In the genomic region with DNA sequence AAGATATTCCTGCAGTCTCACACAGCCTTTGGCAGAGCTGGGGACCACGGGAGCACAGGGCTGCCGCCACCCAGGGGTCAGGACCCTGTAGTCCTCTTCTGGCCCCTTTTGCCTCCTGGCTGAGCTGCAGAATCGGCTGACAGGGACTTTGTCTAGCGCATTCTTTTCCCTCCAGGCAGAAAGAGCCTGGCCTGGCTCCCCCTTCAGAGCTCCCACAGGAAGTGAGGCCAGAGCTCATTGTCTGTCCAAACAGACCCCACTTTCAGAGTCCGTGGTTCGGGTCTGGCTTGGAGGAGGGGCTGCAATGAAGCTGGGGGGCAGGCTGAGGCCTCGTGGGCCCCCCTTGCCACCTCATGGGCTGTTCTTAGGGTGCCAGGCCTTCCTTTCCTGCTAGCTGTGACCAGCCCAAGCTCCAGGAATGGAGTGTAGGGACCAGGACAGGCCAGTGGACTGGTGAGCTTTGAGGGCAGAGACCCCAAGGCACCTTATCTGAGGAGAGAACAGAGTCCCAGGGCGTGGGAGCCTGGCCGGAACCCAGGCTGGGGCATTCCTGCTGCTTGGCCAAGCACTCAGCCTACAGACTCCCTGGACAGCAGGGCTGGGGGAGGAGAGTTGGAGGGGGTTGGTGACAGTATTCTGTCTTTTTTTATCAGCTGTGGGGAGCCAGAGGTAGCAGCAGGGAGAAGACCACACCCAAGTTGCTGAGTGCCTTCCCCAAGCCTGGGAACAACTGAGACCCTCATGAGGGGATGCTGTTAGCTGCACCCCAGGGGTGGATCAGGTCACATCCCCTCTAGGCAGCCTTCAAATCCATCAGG, we compare ENCODE assay signal across 1 cellular context.
TF ChIP-seq lines count a peak whose summit lies in the region.

No MANE protein-coding gene starts in this region.

TF ChIP-seq in SK-N-SH, 30 proteins besides CTCF, POLR2A, EP300 and RAD21 (continued from another document):
- TF ChIP-seq, protein P1, sequence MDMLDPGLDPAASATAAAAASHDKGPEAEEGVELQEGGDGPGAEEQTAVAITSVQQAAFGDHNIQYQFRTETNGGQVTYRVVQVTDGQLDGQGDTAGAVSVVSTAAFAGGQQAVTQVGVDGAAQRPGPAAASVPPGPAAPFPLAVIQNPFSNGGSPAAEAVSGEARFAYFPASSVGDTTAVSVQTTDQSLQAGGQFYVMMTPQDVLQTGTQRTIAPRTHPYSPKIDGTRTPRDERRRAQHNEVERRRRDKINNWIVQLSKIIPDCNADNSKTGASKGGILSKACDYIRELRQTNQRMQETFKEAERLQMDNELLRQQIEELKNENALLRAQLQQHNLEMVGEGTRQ (IDR thresholded peaks at IDR 0.05; ENCODE audit: borderline replicate concordance, low read depth, low read length): no peak
- TF ChIP-seq PBX3 (IDR thresholded peaks at IDR 0.05) (no peak), RCOR1 (IDR thresholded peaks at IDR 0.05; ENCODE audit: low read length) (no peak), GABPA (IDR thresholded peaks at IDR 0.05; ENCODE audit: low read depth) (no peak), RFX5 (IDR thresholded peaks at IDR 0.05; ENCODE audit: low read length) (no peak)
